ENCODE assay signal across 9 cellular contexts in genomic region chr1:26417111-26417510, GRCh38. TPM values are rescaled to one million over a fixed set of nuclear protein-coding genes. Genes with fewer than 3 reads are reported as not detected.
DNase-seq lines count a peak whose midpoint lies in the region; ATAC-seq and TF ChIP-seq lines count a peak whose summit lies in the region.
"Had no signal": no experiment of that assay in that cellular context is flagged by ENCODE, and none has a peak within 500 bp of the region (broad histone marks: within the 10 kb centered on the region; RNA-seq: fewer than 3 reads in every experiment).

No MANE protein-coding gene starts in this region.

- peak; percentile 70 for DNase-seq in NK-92 treated with Interleukin-12 subunit alpha and Interleukin-12 subunit beta, amount 100 ng/mL, for 24 hours (lab: John Stamatoyannopoulos, UW)
- DNase-seq in NK-92 (lab: John Stamatoyannopoulos, UW; ENCODE audit: unreplicated experiment) = no peak
- DNase-seq in NCI-H146 (lab: John Stamatoyannopoulos, UW) = peak; percentile 60
- peak; percentile 68 to 88 (median 69) for DNase-seq in T-helper 17 cell
- DNase-seq in adipocyte (ENCODE audit: low read depth) = peak; percentile 87
- peak; percentile 57 for DNase-seq in left ventricle myocardium inferior
- peak; percentile 53 for DNase-seq in renal cortical epithelial cell (ENCODE audit: low read depth)

- H3K4me1 Mint-ChIP-seq in T-helper 17 cell = no peaks in the 10 kb centered on the region

- H3K36me3 Mint-ChIP-seq in T-helper 17 cell (ENCODE audit: low read depth) = no peaks in the 10 kb centered on the region

- peak; percentile 86 for TF ChIP-seq CTCF in left ventricle myocardium inferior (IDR thresholded peaks at IDR 0.05; ENCODE audit: borderline replicate concordance)

- H3K4me3 Mint-ChIP-seq in T-helper 17 cell = no peak overlapping the region

- H3K4me3 ChIP-seq in adipocyte (ENCODE audit: low read length) (no peak overlapping the region), left ventricle myocardium inferior (no peak overlapping the region)
- H3K4me3 ChIP-seq: BLaER1 treated with 17β-estradiol and CSF1 and Interleukin-3, amounts not matched to agents 10 nM and 100 nM had no signal

- no peak overlapping the region for H3K27ac ChIP-seq in left ventricle myocardium inferior (replicated peaks)
- H3K27ac ChIP-seq: BLaER1 treated with 17β-estradiol and CSF1 and Interleukin-3, amounts not matched to agents 10 nM and 100 nM had no signal

- H3K36me3 ChIP-seq in adipocyte (ENCODE audit: control insufficient read depth, insufficient read depth, low read length, severe bottlenecking) (no peaks in the 10 kb centered on the region), left ventricle myocardium inferior (no peaks in the 10 kb centered on the region)
- H3K36me3 ChIP-seq: BLaER1 treated with 17β-estradiol and CSF1 and Interleukin-3, amounts not matched to agents 10 nM and 100 nM had no signal

- H3K27me3 ChIP-seq in adipocyte (replicated peaks; ENCODE audit: control insufficient read depth, insufficient read depth, low read length) = peaks cover 68% of the 10 kb centered on the region
- peaks cover 91% of the 10 kb centered on the region for H3K27me3 ChIP-seq in left ventricle myocardium inferior (ENCODE audit: low read depth)

- H3K4me1 ChIP-seq in adipocyte (ENCODE audit: control insufficient read depth, insufficient read depth, low read length) (no peaks in the 10 kb centered on the region), left ventricle myocardium inferior (no peaks in the 10 kb centered on the region)
- H3K4me1 ChIP-seq: BLaER1 treated with 17β-estradiol and CSF1 and Interleukin-3, amounts not matched to agents 10 nM and 100 nM had no signal

- H3K27me3 Mint-ChIP-seq in T-helper 17 cell = peaks cover 44% of the 10 kb centered on the region

- intact Hi-C loops in left ventricle myocardium inferior (cut with micrococcal nuclease) = no loop called here

- H3K27ac Mint-ChIP-seq in T-helper 17 cell = no peak overlapping the region

- ATAC-seq in T-helper 17 cell = peak; percentile 100
- ATAC-seq in GM18520 (IDR thresholded peaks at IDR 0.05; ENCODE audit: unreplicated experiment) = no peak

- no peak overlapping the region for H3K9ac ChIP-seq in adipocyte (ENCODE audit: low read length)

- no peaks in the 10 kb centered on the region for H3K9me3 ChIP-seq in T-helper 17 cell (ENCODE audit: control insufficient read depth, low read length, poor library complexity, severe bottlenecking)
- no peaks in the 10 kb centered on the region for H3K9me3 ChIP-seq in adipocyte (ENCODE audit: control insufficient read depth, low read length)
- no peaks in the 10 kb centered on the region for H3K9me3 ChIP-seq in left ventricle myocardium inferior (replicated peaks)

RNA-seq across cellular contexts. Expression of gene LIN28A, which starts 6.5 kb away (rescaled TPM):
- total RNA-seq in T-helper 17 cell = not detected
- total RNA-seq in left ventricle myocardium inferior = not detected
- total RNA-seq in renal cortical epithelial cell = not detected in 2 replicates

RNA-seq across cellular contexts. Expression of gene DHDDS, which starts 15.0 kb away (rescaled TPM):
- total RNA-seq in T-helper 17 cell (10 to 100 TPM; 32.4 to 38.8 TPM), left ventricle myocardium inferior (27.9 TPM), renal cortical epithelial cell (39.1 and 43.9 TPM in 2 replicates)

RNA-seq across cellular contexts. Expression of gene ZNF683, which starts 44.6 kb away (rescaled TPM):
- total RNA-seq in T-helper 17 cell (not detected), left ventricle myocardium inferior (not detected), renal cortical epithelial cell (not detected in 2 replicates)

RNA-seq across cellular contexts. Expression of gene HMGN2, which starts 55.1 kb away (rescaled TPM):
- total RNA-seq in T-helper 17 cell (100 to 1,000 TPM; 271 to 276 TPM), left ventricle myocardium inferior (158 TPM), renal cortical epithelial cell (63.2 and 94.5 TPM in 2 replicates)
